Comparison of ENCODE assay signal across 9 cellular contexts in the genomic region with DNA sequence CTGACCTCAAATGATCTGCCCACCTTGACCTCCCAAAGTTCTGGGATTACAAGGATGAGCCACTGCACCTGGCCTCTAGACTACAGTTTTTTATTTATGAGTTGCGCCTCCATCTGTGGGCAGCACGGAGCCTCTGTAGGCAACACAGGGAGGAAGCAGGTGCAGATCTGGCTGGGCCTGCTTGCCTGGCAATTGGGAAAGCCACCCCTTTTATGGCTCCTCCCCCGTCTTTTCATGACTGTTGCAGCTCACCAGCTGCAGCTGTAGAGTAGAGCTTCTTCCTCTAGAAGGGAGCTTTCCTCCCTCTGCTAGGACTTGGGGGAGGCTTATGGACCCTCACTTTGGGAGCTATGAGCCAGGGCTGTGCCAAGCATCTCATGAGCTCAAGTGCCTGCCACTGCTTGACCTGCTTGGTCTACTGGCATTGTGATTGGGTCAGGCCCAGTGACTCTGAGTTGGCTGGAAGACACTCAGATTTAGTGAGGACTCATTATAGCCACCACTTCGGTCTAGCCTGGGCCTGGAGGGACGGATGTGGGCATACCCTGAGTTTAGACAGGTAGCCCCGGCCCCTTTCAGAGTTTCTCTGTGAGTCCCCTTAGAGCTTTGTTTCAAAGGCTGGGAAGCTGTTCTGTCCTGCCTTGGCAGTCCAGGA. TPM values are rescaled to one million over a fixed set of nuclear protein-coding genes. Genes with fewer than 3 reads are reported as not detected.
DNase-seq lines count a peak whose midpoint lies in the region; ATAC-seq and TF ChIP-seq lines count a peak whose summit lies in the region.
"Had no signal": no experiment of that assay in that cellular context is flagged by ENCODE, and none has a peak within 500 bp of the region (broad histone marks: within the 10 kb centered on the region; RNA-seq: fewer than 3 reads in every experiment).

No MANE protein-coding gene starts in this region.

- ATAC-seq in HG02885 (IDR thresholded peaks at IDR 0.05; ENCODE audit: poor library complexity, unreplicated experiment) (peak; percentile 71), mucosa of descending colon (peak; percentile 72), GM21528 (IDR thresholded peaks at IDR 0.05; ENCODE audit: low FRiP score, unreplicated experiment) (no peak), HG03196 (IDR thresholded peaks at IDR 0.05; ENCODE audit: unreplicated experiment) (no peak)

- TF ChIP-seq CTCF in mucosa of descending colon (IDR thresholded peaks at IDR 0.05), result no peak
- no peak for TF ChIP-seq CTCF in WERI-Rb-1 (IDR thresholded peaks at IDR 0.05; ENCODE audit: low read depth, low read length)

- H3K36me3 ChIP-seq in mucosa of descending colon (ENCODE audit: low read depth) (no peaks in the 10 kb centered on the region), WERI-Rb-1 (no peaks in the 10 kb centered on the region; the same call in none of the 2 replicates)

- intact Hi-C loops in mucosa of descending colon (cut with DNase I, micrococcal nuclease), result no loop called here

- H3K9me3 ChIP-seq in mucosa of descending colon (no peaks in the 10 kb centered on the region), WERI-Rb-1 (ENCODE audit: severe bottlenecking) (no peaks in the 10 kb centered on the region)

- DNase-seq in NCI-H1105 treated with DMSO at 0.1 percent for 48 hours (lab: John Stamatoyannopoulos, UW), result peak; percentile 8
- no peak for DNase-seq in NCI-H1105 (lab: John Stamatoyannopoulos, UW)
- peak; percentile 97 for DNase-seq in RPMI8226
- DNase-seq in mucosa of descending colon, result peak in 1 of 3 donors; percentile 55
- no peak for DNase-seq in WERI-Rb-1

- no peaks in the 10 kb centered on the region for H3K27me3 ChIP-seq in WERI-Rb-1 (ENCODE audit: insufficient read depth, low read depth, severe bottlenecking)

- H3K27ac ChIP-seq in WERI-Rb-1, result no peak overlapping the region
- H3K27ac ChIP-seq: VCaP had no signal

- no peak overlapping the region for H3K4me3 ChIP-seq in mucosa of descending colon
- H3K4me3 ChIP-seq in WERI-Rb-1 (ENCODE audit: low read depth, low read length), result no peak overlapping the region

- peaks cover 16% of the 10 kb centered on the region for H3K4me1 ChIP-seq in mucosa of descending colon (ENCODE audit: low read depth)

RNA-seq across cellular contexts. Expression of gene SLC7A6, which starts 6.9 kb away (rescaled TPM):
- total RNA-seq in mucosa of descending colon, result 10 to 100 TPM; 35.0 to 41.4 (median 37.2) TPM

RNA-seq across cellular contexts. Expression of gene PLA2G15, which starts 12.2 kb away (rescaled TPM):
- total RNA-seq in mucosa of descending colon, result 10 to 100 TPM; 13.2 to 14.2 (median 13.5) TPM

RNA-seq across cellular contexts. Expression of gene ESRP2, which starts 21.5 kb away (rescaled TPM):
- 100 to 1,000 TPM in 1 of 3 donors, 10 to 100 TPM in 2; 46.6 to 125 (median 94.5) TPM for total RNA-seq in mucosa of descending colon

RNA-seq across cellular contexts. Expression of gene SLC7A6OS, which starts 53.4 kb away (rescaled TPM):
- total RNA-seq in mucosa of descending colon, result 10 to 100 TPM; 16.2 to 22.0 (median 18.4) TPM

RNA-seq across cellular contexts. Expression of gene PRMT7, which starts 53.4 kb away (rescaled TPM):
- total RNA-seq in mucosa of descending colon, result 10 to 100 TPM; 31.0 to 42.2 (median 41.0) TPM

Comparison
In these comparisons a context has a peak if more than half of its experiments do, and no peak if none do; other contexts are left out.
1. DNase-seq: peak in NCI-H1105 treated with DMSO at 0.1 percent for 48 hours (single experiment) and RPMI8226 (single experiment); none in NCI-H1105 (single experiment) and WERI-Rb-1 (single experiment).
2. ATAC-seq: peak in HG02885 (single experiment) and mucosa of descending colon (single experiment); none in GM21528 (single experiment) and HG03196 (single experiment).